14 cellular contexts compared by ENCODE assay signal in genomic region chr6:12947191-12947795, GRCh38.
"Had no signal": no experiment of that assay in that cellular context is flagged by ENCODE, and none has a peak within 500 bp of the region (broad histone marks: within the 10 kb centered on the region; RNA-seq: fewer than 3 reads in every experiment).

No MANE protein-coding gene starts in this region.

- H3K27me3 ChIP-seq: body of pancreas, suprapubic skin had no signal

- H3K4me1 ChIP-seq: body of pancreas, suprapubic skin had no signal

- H3K4me3 ChIP-seq: body of pancreas, left ventricle myocardium inferior, suprapubic skin had no signal

- DNase-seq: activated CD4-positive, alpha-beta T cell treated with anti-CD3 and anti-CD28 coated beads, Interleukin-2, amount 50 U/mL, for 4 hours; activated CD4-positive, CD25-positive, alpha-beta regulatory T cell treated with anti-CD3 and anti-CD28 coated beads, Interleukin-2, amount 50 U/mL, for 72 hours; activated effector memory CD4-positive, alpha-beta T cell treated with Interleukin-2 at 50 U/mL for 16 hours; activated T-cell treated with anti-CD3 and anti-CD28 coated beads, Interleukin-2, amount 50 U/mL, for 1 hour; amniotic stem cell; body of pancreas; cortex of kidney; head of caudate nucleus; left ventricle myocardium inferior; nephron progenitor cell; stimulated activated CD4-positive, alpha-beta T cell treated with anti-CD3 and anti-CD28 coated beads, Interleukin-2, amount 100 ng/mL, for 48 hours; stimulated activated naive CD8-positive, alpha-beta T cell treated with anti-CD3 and anti-CD28 coated beads, Interleukin-15, Interleukin-2, amounts not matched to agents 100 U/mL and 50 U/mL, for 24 hours had no signal

- ATAC-seq: activated naive CD4-positive, alpha-beta T cell treated with anti-CD3 and anti-CD28 coated beads, Interleukin-2, amount 50 U/mL, for 72 hours; body of pancreas; stimulated activated naive CD8-positive, alpha-beta T cell treated with anti-CD3 and anti-CD28 coated beads, Interleukin-15, Interleukin-2, amounts not matched to agents 100 U/mL and 50 U/mL, for 24 hours had no signal

- H3K36me3 ChIP-seq: left ventricle myocardium inferior, suprapubic skin had no signal

- H3K9me3 ChIP-seq: body of pancreas, left ventricle myocardium inferior, suprapubic skin had no signal

- H3K27ac ChIP-seq: body of pancreas, left ventricle myocardium inferior, suprapubic skin had no signal
